In genomic region chr3:43053291-43053690, GRCh38 we compare ENCODE assay signal across 24 cellular contexts.
"Had no signal": no experiment of that assay in that cellular context is flagged by ENCODE, and none has a peak within 500 bp of the region (broad histone marks: within the 10 kb centered on the region; RNA-seq: fewer than 3 reads in every experiment).

No MANE protein-coding gene starts in this region.

- H3K9me3 ChIP-seq: prostate gland, thyroid gland had no signal

- H3K27ac ChIP-seq: epithelial cell of prostate, foreskin keratinocyte, gastroesophageal sphincter, heart left ventricle, neural progenitor cell, prostate gland, sigmoid colon, stomach, thyroid gland had no signal

- H3K4me1 Mint-ChIP-seq: nephron; neural progenitor cell; stimulated activated effector memory CD8-positive, alpha-beta T cell treated with anti-CD3 and anti-CD28 coated beads, Interleukin-12 subunit alpha, Interleukin-12 subunit beta, amount 100 ng/mL, for 72 hours had no signal

- H3K9ac ChIP-seq: neural progenitor cell had no signal

- H3K36me3 Mint-ChIP-seq: neural progenitor cell; stimulated activated effector memory CD8-positive, alpha-beta T cell treated with anti-CD3 and anti-CD28 coated beads, Interleukin-12 subunit alpha, Interleukin-12 subunit beta, amount 100 ng/mL, for 72 hours had no signal

- ATAC-seq: esophagus mucosa; foreskin keratinocyte; gastroesophageal sphincter; heart left ventricle; right cardiac atrium; stimulated activated effector memory CD8-positive, alpha-beta T cell treated with anti-CD3 and anti-CD28 coated beads, Interleukin-12 subunit alpha, Interleukin-12 subunit beta, amount 100 ng/mL, for 72 hours had no signal

- H3K36me3 ChIP-seq: heart left ventricle, neural progenitor cell, prostate gland, thyroid gland had no signal

- H3K4me1 ChIP-seq: foreskin keratinocyte, heart left ventricle, neural progenitor cell, prostate gland, sigmoid colon, stomach, thyroid gland had no signal

- H3K4me3 ChIP-seq: dorsolateral prefrontal cortex, gastroesophageal sphincter, heart left ventricle, neural progenitor cell, prostate gland, sigmoid colon, stomach, thyroid gland had no signal

- H2AFZ ChIP-seq: neural progenitor cell had no signal

- FAIRE-seq: keratinocyte had no signal

- H3K27me3 ChIP-seq: dorsolateral prefrontal cortex, gastroesophageal sphincter, heart left ventricle, neural progenitor cell, sigmoid colon, stomach, thyroid gland had no signal

- H3K4me2 ChIP-seq: neural progenitor cell had no signal

- DNase-seq: caudate nucleus; cerebellar nuclear complex; dorsolateral prefrontal cortex; effector CD4-positive, alpha-beta T cell; foreskin keratinocyte; heart left ventricle; hippocampal formation; mammary epithelial cell; mesendoderm; right cardiac atrium; sigmoid colon; stimulated activated CD4-positive, alpha-beta T cell treated with anti-CD3 and anti-CD28 coated beads, Interleukin-4, amount 100 ng/mL, for 24 hours; stimulated activated naive CD4-positive, alpha-beta T cell treated with Interleukin-2 at 50 U/mL for 16 hours; stomach; thyroid gland; trophoblast cell had no signal

- H3K27ac Mint-ChIP-seq: nephron; neural progenitor cell; stimulated activated effector memory CD8-positive, alpha-beta T cell treated with anti-CD3 and anti-CD28 coated beads, Interleukin-12 subunit alpha, Interleukin-12 subunit beta, amount 100 ng/mL, for 72 hours had no signal

- H3K4me3 Mint-ChIP-seq: nephron; neural progenitor cell; stimulated activated effector memory CD8-positive, alpha-beta T cell treated with anti-CD3 and anti-CD28 coated beads, Interleukin-12 subunit alpha, Interleukin-12 subunit beta, amount 100 ng/mL, for 72 hours had no signal
